In the genomic region with DNA sequence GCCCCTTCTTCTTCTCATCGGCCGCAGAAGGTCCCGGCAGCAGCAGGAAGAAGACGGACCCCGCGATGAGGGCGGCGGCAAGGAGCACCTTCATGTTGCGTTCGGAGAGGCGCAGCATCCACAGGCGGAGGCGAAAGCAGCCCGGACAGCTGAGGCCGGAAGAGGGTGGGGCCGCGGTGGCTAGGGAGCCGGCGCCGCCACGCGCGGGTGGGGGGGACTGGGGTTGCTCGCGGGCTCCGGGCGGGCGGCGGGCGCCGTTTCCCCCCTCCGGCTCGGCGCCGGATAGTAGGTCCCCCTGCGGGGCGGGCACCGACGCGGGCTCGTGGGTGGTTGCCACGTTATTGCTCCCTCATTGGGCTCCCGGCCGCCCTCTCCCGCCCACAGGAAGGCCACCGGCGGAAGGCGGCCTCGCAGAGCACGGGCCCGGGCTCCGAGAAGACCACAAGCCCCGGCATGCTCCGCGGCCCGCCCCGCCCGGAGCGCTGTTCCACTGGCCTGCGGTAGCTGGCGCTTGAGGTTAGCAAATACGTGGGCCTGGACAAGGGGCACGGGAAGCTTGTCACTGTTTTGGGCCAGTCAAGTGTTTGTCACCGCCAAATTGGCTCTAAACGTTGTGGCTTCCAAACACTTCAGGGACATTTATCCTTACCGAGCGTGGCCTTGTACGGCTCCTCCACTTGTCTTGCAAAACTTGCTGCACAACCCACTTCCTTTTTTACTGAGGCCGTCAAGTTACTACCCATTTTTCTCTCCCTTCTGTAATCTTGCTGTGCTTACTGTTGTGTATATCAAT, we compare ENCODE assay signal across 1 cellular context.
TF ChIP-seq lines count a peak whose summit lies in the region.

A gene (minus strand): TSS at position 154 of the 793 bp plus-strand sequence. CDS start 36 bp downstream, at position 118.

TF ChIP-seq in H1, 55 proteins besides CTCF, POLR2A, EP300 and RAD21 (continued from another document):
- TF ChIP-seq, protein P1, sequence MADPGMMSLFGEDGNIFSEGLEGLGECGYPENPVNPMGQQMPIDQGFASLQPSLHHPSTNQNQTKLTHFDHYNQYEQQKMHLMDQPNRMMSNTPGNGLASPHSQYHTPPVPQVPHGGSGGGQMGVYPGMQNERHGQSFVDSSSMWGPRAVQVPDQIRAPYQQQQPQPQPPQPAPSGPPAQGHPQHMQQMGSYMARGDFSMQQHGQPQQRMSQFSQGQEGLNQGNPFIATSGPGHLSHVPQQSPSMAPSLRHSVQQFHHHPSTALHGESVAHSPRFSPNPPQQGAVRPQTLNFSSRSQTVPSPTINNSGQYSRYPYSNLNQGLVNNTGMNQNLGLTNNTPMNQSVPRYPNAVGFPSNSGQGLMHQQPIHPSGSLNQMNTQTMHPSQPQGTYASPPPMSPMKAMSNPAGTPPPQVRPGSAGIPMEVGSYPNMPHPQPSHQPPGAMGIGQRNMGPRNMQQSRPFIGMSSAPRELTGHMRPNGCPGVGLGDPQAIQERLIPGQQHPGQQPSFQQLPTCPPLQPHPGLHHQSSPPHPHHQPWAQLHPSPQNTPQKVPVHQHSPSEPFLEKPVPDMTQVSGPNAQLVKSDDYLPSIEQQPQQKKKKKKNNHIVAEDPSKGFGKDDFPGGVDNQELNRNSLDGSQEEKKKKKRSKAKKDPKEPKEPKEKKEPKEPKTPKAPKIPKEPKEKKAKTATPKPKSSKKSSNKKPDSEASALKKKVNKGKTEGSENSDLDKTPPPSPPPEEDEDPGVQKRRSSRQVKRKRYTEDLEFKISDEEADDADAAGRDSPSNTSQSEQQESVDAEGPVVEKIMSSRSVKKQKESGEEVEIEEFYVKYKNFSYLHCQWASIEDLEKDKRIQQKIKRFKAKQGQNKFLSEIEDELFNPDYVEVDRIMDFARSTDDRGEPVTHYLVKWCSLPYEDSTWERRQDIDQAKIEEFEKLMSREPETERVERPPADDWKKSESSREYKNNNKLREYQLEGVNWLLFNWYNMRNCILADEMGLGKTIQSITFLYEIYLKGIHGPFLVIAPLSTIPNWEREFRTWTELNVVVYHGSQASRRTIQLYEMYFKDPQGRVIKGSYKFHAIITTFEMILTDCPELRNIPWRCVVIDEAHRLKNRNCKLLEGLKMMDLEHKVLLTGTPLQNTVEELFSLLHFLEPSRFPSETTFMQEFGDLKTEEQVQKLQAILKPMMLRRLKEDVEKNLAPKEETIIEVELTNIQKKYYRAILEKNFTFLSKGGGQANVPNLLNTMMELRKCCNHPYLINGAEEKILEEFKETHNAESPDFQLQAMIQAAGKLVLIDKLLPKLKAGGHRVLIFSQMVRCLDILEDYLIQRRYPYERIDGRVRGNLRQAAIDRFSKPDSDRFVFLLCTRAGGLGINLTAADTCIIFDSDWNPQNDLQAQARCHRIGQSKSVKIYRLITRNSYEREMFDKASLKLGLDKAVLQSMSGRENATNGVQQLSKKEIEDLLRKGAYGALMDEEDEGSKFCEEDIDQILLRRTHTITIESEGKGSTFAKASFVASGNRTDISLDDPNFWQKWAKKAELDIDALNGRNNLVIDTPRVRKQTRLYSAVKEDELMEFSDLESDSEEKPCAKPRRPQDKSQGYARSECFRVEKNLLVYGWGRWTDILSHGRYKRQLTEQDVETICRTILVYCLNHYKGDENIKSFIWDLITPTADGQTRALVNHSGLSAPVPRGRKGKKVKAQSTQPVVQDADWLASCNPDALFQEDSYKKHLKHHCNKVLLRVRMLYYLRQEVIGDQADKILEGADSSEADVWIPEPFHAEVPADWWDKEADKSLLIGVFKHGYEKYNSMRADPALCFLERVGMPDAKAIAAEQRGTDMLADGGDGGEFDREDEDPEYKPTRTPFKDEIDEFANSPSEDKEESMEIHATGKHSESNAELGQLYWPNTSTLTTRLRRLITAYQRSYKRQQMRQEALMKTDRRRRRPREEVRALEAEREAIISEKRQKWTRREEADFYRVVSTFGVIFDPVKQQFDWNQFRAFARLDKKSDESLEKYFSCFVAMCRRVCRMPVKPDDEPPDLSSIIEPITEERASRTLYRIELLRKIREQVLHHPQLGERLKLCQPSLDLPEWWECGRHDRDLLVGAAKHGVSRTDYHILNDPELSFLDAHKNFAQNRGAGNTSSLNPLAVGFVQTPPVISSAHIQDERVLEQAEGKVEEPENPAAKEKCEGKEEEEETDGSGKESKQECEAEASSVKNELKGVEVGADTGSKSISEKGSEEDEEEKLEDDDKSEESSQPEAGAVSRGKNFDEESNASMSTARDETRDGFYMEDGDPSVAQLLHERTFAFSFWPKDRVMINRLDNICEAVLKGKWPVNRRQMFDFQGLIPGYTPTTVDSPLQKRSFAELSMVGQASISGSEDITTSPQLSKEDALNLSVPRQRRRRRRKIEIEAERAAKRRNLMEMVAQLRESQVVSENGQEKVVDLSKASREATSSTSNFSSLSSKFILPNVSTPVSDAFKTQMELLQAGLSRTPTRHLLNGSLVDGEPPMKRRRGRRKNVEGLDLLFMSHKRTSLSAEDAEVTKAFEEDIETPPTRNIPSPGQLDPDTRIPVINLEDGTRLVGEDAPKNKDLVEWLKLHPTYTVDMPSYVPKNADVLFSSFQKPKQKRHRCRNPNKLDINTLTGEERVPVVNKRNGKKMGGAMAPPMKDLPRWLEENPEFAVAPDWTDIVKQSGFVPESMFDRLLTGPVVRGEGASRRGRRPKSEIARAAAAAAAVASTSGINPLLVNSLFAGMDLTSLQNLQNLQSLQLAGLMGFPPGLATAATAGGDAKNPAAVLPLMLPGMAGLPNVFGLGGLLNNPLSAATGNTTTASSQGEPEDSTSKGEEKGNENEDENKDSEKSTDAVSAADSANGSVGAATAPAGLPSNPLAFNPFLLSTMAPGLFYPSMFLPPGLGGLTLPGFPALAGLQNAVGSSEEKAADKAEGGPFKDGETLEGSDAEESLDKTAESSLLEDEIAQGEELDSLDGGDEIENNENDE (IDR thresholded peaks at IDR 0.05; ENCODE audit: insufficient replicate concordance, low read length), result no peak
- TF ChIP-seq TAF1 (IDR thresholded peaks at IDR 0.05; ENCODE audit: low read depth, low read length) (peak; percentile 81), SIX5 (IDR thresholded peaks at IDR 0.05; ENCODE audit: low read depth, low read length) (0 out of 2 replicates have a peak, but pooled peaks have one; percentile 32), POLR2AphosphoS5 (IDR thresholded peaks at IDR 0.05; ENCODE audit: low read depth, low read length) (peak; percentile 89), CHD1 (IDR thresholded peaks at IDR 0.05; ENCODE audit: low read depth, low read length) (peak; percentile 67; the same call in 1 of the 2 replicates), YY1 (IDR thresholded peaks at IDR 0.05; ENCODE audit: low read depth, low read length) (0 out of 2 replicates have a peak, but pooled peaks have one; percentile 17), MAFK (IDR thresholded peaks at IDR 0.05; ENCODE audit: low read depth, low read length) (no peak), KDM5A (IDR thresholded peaks at IDR 0.05; ENCODE audit: low read length) (no peak; the same call in 1 of the 2 replicates), TCF12 (IDR thresholded peaks at IDR 0.05; ENCODE audit: low read depth, low read length) (no peak), TEAD4 (IDR thresholded peaks at IDR 0.05; ENCODE audit: low read depth, low read length) (0 out of 2 replicates have a peak, but pooled peaks have one; percentile 3), TAF7 (optimal IDR thresholded peaks at IDR 0.05; ENCODE audit: borderline replicate concordance, low read depth, low read length) (peak; percentile 62), CBX5 (IDR thresholded peaks at IDR 0.05; ENCODE audit: low read depth, low read length) (no peak), FOSL1 (IDR thresholded peaks at IDR 0.05; ENCODE audit: insufficient read depth, low read depth, low read length) (no peak), PHF8 (conservative IDR thresholded peaks at IDR 0.05; ENCODE audit: low read depth, low read length) (peak; percentile 79), KDM1A (IDR thresholded peaks at IDR 0.05; ENCODE audit: borderline replicate concordance, low read length) (no peak), HDAC2 (IDR thresholded peaks at IDR 0.05; ENCODE audit: borderline replicate concordance in 1 of 2, low read depth in 2 of 2, low read length in 2 of 2) (peak; percentile 57 to 83; a peak in 2 of 4 replicates), RFX5 (IDR thresholded peaks at IDR 0.05; ENCODE audit: borderline replicate concordance, low read depth, low read length) (no peak), POU5F1 (IDR thresholded peaks at IDR 0.05; ENCODE audit: low read depth, low read length) (no peak), TBP (IDR thresholded peaks at IDR 0.05; ENCODE audit: low read depth, low read length) (peak; percentile 64; the same call in 1 of the 2 replicates), KDM4A (IDR thresholded peaks at IDR 0.05; ENCODE audit: low read depth, low read length, severe bottlenecking) (peak; percentile 41), BACH1 (IDR thresholded peaks at IDR 0.05; ENCODE audit: low read length) (peak; percentile 83), GABPA (IDR thresholded peaks at IDR 0.05; ENCODE audit: borderline replicate concordance, insufficient read depth, low read length) (peak; percentile 77)
- TF ChIP-seq, protein P2, sequence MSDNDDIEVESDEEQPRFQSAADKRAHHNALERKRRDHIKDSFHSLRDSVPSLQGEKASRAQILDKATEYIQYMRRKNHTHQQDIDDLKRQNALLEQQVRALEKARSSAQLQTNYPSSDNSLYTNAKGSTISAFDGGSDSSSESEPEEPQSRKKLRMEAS (IDR thresholded peaks at IDR 0.05), result peak; percentile 41; the same call in 1 of the 2 replicates
- TF ChIP-seq, protein P3, sequence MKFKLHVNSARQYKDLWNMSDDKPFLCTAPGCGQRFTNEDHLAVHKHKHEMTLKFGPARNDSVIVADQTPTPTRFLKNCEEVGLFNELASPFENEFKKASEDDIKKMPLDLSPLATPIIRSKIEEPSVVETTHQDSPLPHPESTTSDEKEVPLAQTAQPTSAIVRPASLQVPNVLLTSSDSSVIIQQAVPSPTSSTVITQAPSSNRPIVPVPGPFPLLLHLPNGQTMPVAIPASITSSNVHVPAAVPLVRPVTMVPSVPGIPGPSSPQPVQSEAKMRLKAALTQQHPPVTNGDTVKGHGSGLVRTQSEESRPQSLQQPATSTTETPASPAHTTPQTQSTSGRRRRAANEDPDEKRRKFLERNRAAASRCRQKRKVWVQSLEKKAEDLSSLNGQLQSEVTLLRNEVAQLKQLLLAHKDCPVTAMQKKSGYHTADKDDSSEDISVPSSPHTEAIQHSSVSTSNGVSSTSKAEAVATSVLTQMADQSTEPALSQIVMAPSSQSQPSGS (IDR thresholded peaks at IDR 0.05; ENCODE audit: low read length), result 0 out of 2 replicates have a peak, but pooled peaks have one; percentile 18
